17 cellular contexts compared by ENCODE assay signal in genomic region chr1:169070958-169071357, GRCh38.
"Had no signal": no experiment of that assay in that cellular context is flagged by ENCODE, and none has a peak within 500 bp of the region (broad histone marks: within the 10 kb centered on the region; RNA-seq: fewer than 3 reads in every experiment).

No MANE protein-coding gene starts in this region.

- DNase-seq: activated B cell treated with CpG ODN at 0.5 μM for 24 hours; activated CD4-positive, alpha-beta T cell treated with anti-CD3 and anti-CD28 coated beads, Interleukin-2, amount 10 ng/mL, durations not matched to agents 24 days and 14 days; activated CD8-positive, alpha-beta memory T cell treated with anti-CD3 and anti-CD28 coated beads for 24 hours; activated naive CD4-positive, alpha-beta T cell treated with anti-CD3 and anti-CD28 coated beads for 36 hours; activated T-cell treated with anti-CD3 and anti-CD28 coated beads for 4 hours; esophagus squamous epithelium; foreskin melanocyte; head of caudate nucleus; stimulated activated CD4-positive, alpha-beta T cell treated with anti-CD3 and anti-CD28 coated beads, Interleukin-2, amount 100 ng/mL, for 48 hours; stimulated activated naive CD8-positive, alpha-beta T cell treated with anti-CD3 and anti-CD28 coated beads, Interleukin-15, Interleukin-2, amounts not matched to agents 100 U/mL and 50 U/mL, for 24 hours; T-cell; upper lobe of right lung had no signal

- H3K4me3 ChIP-seq: suprapubic skin, upper lobe of right lung had no signal

- H3K4me1 Mint-ChIP-seq: activated B cell treated with CpG ODN at 0.5 μM for 24 hours; activated CD4-positive, alpha-beta T cell treated with anti-CD3 and anti-CD28 coated beads, Interleukin-2, amount 10 ng/mL, durations not matched to agents 24 days and 14 days; activated T-helper 17 cell treated with anti-CD3 and anti-CD28 coated beads, Interleukin-2, amount 50 U/mL, for 72 hours; central memory CD8-positive, alpha-beta T cell; T-cell had no signal

- H3K36me3 Mint-ChIP-seq: T-cell had no signal

- H3K9me3 Mint-ChIP-seq: activated T-helper 17 cell treated with anti-CD3 and anti-CD28 coated beads, Interleukin-2, amount 50 U/mL, for 72 hours had no signal

- H3K27me3 ChIP-seq: esophagus squamous epithelium, suprapubic skin, upper lobe of right lung had no signal

- H3K4me1 ChIP-seq: upper lobe of right lung had no signal

- H3K27ac Mint-ChIP-seq: activated B cell treated with CpG ODN at 0.5 μM for 24 hours; activated CD4-positive, alpha-beta T cell treated with anti-CD3 and anti-CD28 coated beads, Interleukin-2, amount 10 ng/mL, durations not matched to agents 24 days and 14 days; activated naive CD4-positive, alpha-beta T cell treated with anti-CD3 and anti-CD28 coated beads for 36 hours; activated T-helper 17 cell treated with anti-CD3 and anti-CD28 coated beads, Interleukin-2, amount 50 U/mL, for 72 hours; natural killer cell treated with Interleukin-12 subunit alpha and Interleukin-12 subunit beta and Interleukin-15 and Interleukin-18, amount 100 ng/mL, for 72 hours; T-cell had no signal

- H3K4me3 Mint-ChIP-seq: activated B cell treated with CpG ODN at 0.5 μM for 24 hours; activated CD4-positive, alpha-beta T cell treated with anti-CD3 and anti-CD28 coated beads, Interleukin-2, amount 10 ng/mL, durations not matched to agents 24 days and 14 days; activated naive CD4-positive, alpha-beta T cell treated with anti-CD3 and anti-CD28 coated beads for 36 hours; activated T-helper 17 cell treated with anti-CD3 and anti-CD28 coated beads, Interleukin-2, amount 50 U/mL, for 72 hours; central memory CD8-positive, alpha-beta T cell; natural killer cell treated with Interleukin-12 subunit alpha and Interleukin-12 subunit beta and Interleukin-15 and Interleukin-18, amount 100 ng/mL, for 72 hours; T-cell had no signal

- H3K27ac ChIP-seq: suprapubic skin, upper lobe of right lung had no signal

- H3K9me3 ChIP-seq: suprapubic skin, upper lobe of right lung had no signal

- ATAC-seq: activated T-helper 17 cell treated with anti-CD3 and anti-CD28 coated beads, Interleukin-2, amount 50 U/mL, for 72 hours; left lobe of liver; natural killer cell treated with Interleukin-12 subunit alpha and Interleukin-12 subunit beta and Interleukin-15 and Interleukin-18, amount 100 ng/mL, for 72 hours; stimulated activated naive CD8-positive, alpha-beta T cell treated with anti-CD3 and anti-CD28 coated beads, Interleukin-15, Interleukin-2, amounts not matched to agents 100 U/mL and 50 U/mL, for 24 hours; T-cell; upper lobe of right lung had no signal

- H3K36me3 ChIP-seq: esophagus squamous epithelium, suprapubic skin, upper lobe of right lung had no signal
